ENCODE assay signal across 1 cellular context in the genomic region with DNA sequence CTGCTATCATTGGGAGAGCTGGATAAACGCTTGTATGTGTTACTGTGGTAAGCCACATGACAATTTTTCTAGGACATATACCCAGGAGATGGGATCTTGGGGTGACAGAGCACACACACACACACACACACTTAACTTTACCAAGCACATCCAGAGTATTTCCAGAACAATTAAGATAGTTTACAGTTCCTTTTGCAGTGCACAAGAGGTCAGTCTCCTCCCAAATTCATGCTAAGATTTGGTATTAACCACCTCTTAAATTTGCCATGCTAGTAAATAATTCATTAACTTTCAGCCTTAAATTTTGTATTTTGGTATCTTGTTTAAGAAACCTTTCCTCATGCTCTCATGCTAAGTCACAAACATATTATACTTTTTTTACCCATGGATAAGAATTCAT.
TF ChIP-seq lines count a peak whose summit lies in the region.

No MANE protein-coding gene starts in this region.

TF ChIP-seq in HCT116, 20 proteins besides CTCF, POLR2A, EP300 and RAD21 (continued from another document):
- TF ChIP-seq POLR2AphosphoS5 (IDR thresholded peaks at IDR 0.05; ENCODE audit: low read depth, low read length): no peak
- no peak for TF ChIP-seq CBX3 (IDR thresholded peaks at IDR 0.05; ENCODE audit: low read depth)
- no peak for TF ChIP-seq MAX (IDR thresholded peaks at IDR 0.05)
- no peak for TF ChIP-seq EZH2phosphoT487 (IDR thresholded peaks at IDR 0.05; ENCODE audit: borderline replicate concordance)
- no peak for TF ChIP-seq EZH2 (IDR thresholded peaks at IDR 0.05)
- TF ChIP-seq EGR1 (IDR thresholded peaks at IDR 0.05; ENCODE audit: low read depth): no peak
- no peak for TF ChIP-seq ELF1 (IDR thresholded peaks at IDR 0.05; ENCODE audit: borderline replicate concordance, low read depth)
- no peak for TF ChIP-seq SP1 (IDR thresholded peaks at IDR 0.05; ENCODE audit: low read depth)
- no peak for TF ChIP-seq TCF7L2 (IDR thresholded peaks at IDR 0.05; ENCODE audit: borderline replicate concordance, extremely low read depth, insufficient read depth, insufficient read length)
- TF ChIP-seq, protein P1, sequence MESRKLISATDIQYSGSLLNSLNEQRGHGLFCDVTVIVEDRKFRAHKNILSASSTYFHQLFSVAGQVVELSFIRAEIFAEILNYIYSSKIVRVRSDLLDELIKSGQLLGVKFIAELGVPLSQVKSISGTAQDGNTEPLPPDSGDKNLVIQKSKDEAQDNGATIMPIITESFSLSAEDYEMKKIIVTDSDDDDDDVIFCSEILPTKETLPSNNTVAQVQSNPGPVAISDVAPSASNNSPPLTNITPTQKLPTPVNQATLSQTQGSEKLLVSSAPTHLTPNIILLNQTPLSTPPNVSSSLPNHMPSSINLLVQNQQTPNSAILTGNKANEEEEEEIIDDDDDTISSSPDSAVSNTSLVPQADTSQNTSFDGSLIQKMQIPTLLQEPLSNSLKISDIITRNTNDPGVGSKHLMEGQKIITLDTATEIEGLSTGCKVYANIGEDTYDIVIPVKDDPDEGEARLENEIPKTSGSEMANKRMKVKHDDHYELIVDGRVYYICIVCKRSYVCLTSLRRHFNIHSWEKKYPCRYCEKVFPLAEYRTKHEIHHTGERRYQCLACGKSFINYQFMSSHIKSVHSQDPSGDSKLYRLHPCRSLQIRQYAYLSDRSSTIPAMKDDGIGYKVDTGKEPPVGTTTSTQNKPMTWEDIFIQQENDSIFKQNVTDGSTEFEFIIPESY (IDR thresholded peaks at IDR 0.05; ENCODE audit: extremely low read depth, insufficient replicate concordance, low read length): no peak
- TF ChIP-seq SRF (IDR thresholded peaks at IDR 0.05; ENCODE audit: low read depth): no peak
- TF ChIP-seq CEBPB (IDR thresholded peaks at IDR 0.05; ENCODE audit: low read depth): no peak
- no peak for TF ChIP-seq SIN3A (IDR thresholded peaks at IDR 0.05; ENCODE audit: low read depth)
- no peak for TF ChIP-seq ATF3 (IDR thresholded peaks at IDR 0.05)
